11 cellular contexts compared by ENCODE assay signal in the genomic region with DNA sequence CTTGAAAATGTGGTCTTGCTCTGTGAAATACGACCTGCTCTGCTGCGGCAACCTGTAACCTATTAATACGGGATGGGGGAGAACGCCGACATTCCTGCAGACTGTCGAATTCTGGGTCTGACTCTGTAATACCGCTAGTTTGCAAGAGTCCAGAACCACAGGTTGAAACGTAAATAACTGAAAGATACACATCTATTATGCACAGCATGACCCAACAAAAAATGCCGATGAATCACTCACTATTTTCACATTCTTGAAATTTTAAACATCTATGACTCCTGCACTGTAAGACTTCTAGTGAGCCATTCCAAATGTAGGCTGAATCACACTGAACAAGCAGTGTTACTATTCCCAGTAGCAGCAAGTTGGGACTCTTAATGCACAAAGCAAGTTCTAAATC. TPM values are rescaled to one million over a fixed set of nuclear protein-coding genes. Genes with fewer than 3 reads are reported as not detected.
DNase-seq lines count a peak whose midpoint lies in the region; ATAC-seq and TF ChIP-seq lines count a peak whose summit lies in the region.
"Had no signal": no experiment of that assay in that cellular context is flagged by ENCODE, and none has a peak within 500 bp of the region (broad histone marks: within the 10 kb centered on the region; RNA-seq: fewer than 3 reads in every experiment).

No MANE protein-coding gene starts in this region.

- no peak overlapping the region for H3K4me3 ChIP-seq in HCT116 (replicated peaks in 1 of 2; ENCODE audit: low read depth in 1 of 2, low read length in 2 of 2)
- H3K4me3 ChIP-seq in WI38 (ENCODE audit: low read depth, low read length): peak overlapping the region; percentile 34
- H3K4me3 ChIP-seq in skeletal muscle satellite cell (ENCODE audit: low read length): peak overlapping the region; percentile 3
- H3K4me3 ChIP-seq: dorsolateral prefrontal cortex had no signal

- peaks cover 0 to 11% of the 10 kb centered on the region in 2 experiments; a peak in 1 of 4 replicates for H3K4me1 ChIP-seq in HCT116 (ENCODE audit: control insufficient read depth in 1 of 2, insufficient read depth in 2 of 2, low read length in 2 of 2)
- H3K4me1 ChIP-seq in foreskin keratinocyte: peaks cover 27% of the 10 kb centered on the region
- H3K4me1 ChIP-seq in skeletal muscle satellite cell (ENCODE audit: control insufficient read depth, insufficient read depth, low read length): peaks cover 50% of the 10 kb centered on the region

- H2AFZ ChIP-seq in HCT116 (ENCODE audit: low read depth, low read length, poor library complexity, severe bottlenecking): no peak overlapping the region

- H3K9ac ChIP-seq in HCT116 (ENCODE audit: low read length) (no peak overlapping the region), skeletal muscle satellite cell (ENCODE audit: low read depth, low read length) (peak overlapping the region; percentile 82)

- no peak for TF ChIP-seq RAD21 in HCT116 (IDR thresholded peaks at IDR 0.05; ENCODE audit: low read depth)

- RAD21 ChIA-PET in HCT116 (lab: Charles Lee; ENCODE audit: low non-redundant PET in 1 of 2, low total read pairs in 2 of 2, uncharacterized antibody in 2 of 2, unreplicated experiment in 2 of 2): no interaction called here

- TF ChIP-seq CTCF in HCT116 (IDR thresholded peaks at IDR 0.05 in 2 of 3, conservative IDR thresholded peaks at IDR 0.05 in 1 of 3; ENCODE audit: borderline replicate concordance in 1 of 3, insufficient read depth in 1 of 3, low read depth in 2 of 3, low read length in 2 of 3) (no peak), WI38 (IDR thresholded peaks at IDR 0.05; ENCODE audit: low read depth, low read length) (no peak), foreskin keratinocyte (conservative IDR thresholded peaks at IDR 0.05) (no peak)

- H3K9me2 ChIP-seq in HCT116 (ENCODE audit: insufficient read depth): no peaks in the 10 kb centered on the region

- no peak for TF ChIP-seq POLR2A in HCT116 (IDR thresholded peaks at IDR 0.05; ENCODE audit: borderline replicate concordance, extremely low read depth, insufficient read depth, insufficient read length)

- DNase-seq in HCT116 (ENCODE audit: low read depth, low spot score) (no peak), foreskin keratinocyte (peak; percentile 98), NCI-H446 (lab: John Stamatoyannopoulos, UW) (no peak), sciatic nerve (ENCODE audit: low spot score) (no peak), NCI-H526 treated with DMSO at 0.1 percent for 48 hours (lab: John Stamatoyannopoulos, UW) (no peak)
- DNase-seq: activated T-cell treated with anti-CD3 and anti-CD28 coated beads, Interleukin-2, amount 50 U/mL, for 1 hour; dorsolateral prefrontal cortex; NCI-H748 treated with DMSO at 0.1 percent for 48 hours had no signal

- POLR2A ChIA-PET in HCT116 (lab: Charles Lee): no interaction called here

- no peak overlapping the region for H3K27ac ChIP-seq in HCT116 (ENCODE audit: low read depth, low read length)
- peak overlapping the region; percentile 1 for H3K27ac ChIP-seq in foreskin keratinocyte

- H3K27me3 ChIP-seq in HCT116 (ENCODE audit: insufficient read depth, low read length) (no peaks in the 10 kb centered on the region), foreskin keratinocyte (no peaks in the 10 kb centered on the region), skeletal muscle satellite cell (ENCODE audit: control insufficient read depth, insufficient read depth, low read length) (no peaks in the 10 kb centered on the region)
- H3K27me3 ChIP-seq: dorsolateral prefrontal cortex had no signal

- CTCF ChIA-PET in HCT116 (lab: Charles Lee): interaction anchor here (0.8 kb wide), 1 partner anchor 10 kb away, joined by 3 read pairs; no protein-coding TSS in a partner anchor

- H3K9me3 ChIP-seq in HCT116 (ENCODE audit: control insufficient read depth in 1 of 2, insufficient read depth in 1 of 2, low read depth in 1 of 2, low read length in 2 of 2) (no peaks in the 10 kb centered on the region), skeletal muscle satellite cell (replicated peaks; ENCODE audit: low read length) (no peaks in the 10 kb centered on the region)

- H3K36me3 ChIP-seq in HCT116 (ENCODE audit: control insufficient read depth in 1 of 2, insufficient read depth in 2 of 2, low read length in 2 of 2) (peaks cover 14 to 26% of the 10 kb centered on the region in 2 experiments; a peak in 2 of 4 replicates), skeletal muscle satellite cell (ENCODE audit: insufficient read depth, low read length) (peaks cover 43% of the 10 kb centered on the region)

- no peaks in the 10 kb centered on the region for H4K20me1 ChIP-seq in HCT116 (ENCODE audit: insufficient read depth)

- intact Hi-C loops in HCT116 (cut with micrococcal nuclease): no loop called here
- intact Hi-C loops in sciatic nerve (cut with DNase I): no loop called here

- H3K4me2 ChIP-seq in HCT116 (ENCODE audit: low read length) (no peak overlapping the region), skeletal muscle satellite cell (ENCODE audit: low read length) (peak overlapping the region; percentile 73)

- ATAC-seq in HCT116 (peak; percentile 63), foreskin keratinocyte (peak; percentile 89), sciatic nerve (no peak), HG03280 (IDR thresholded peaks at IDR 0.05; ENCODE audit: unreplicated experiment) (no peak)

- BruUV-seq in HCT116 (replicated peaks; lab: Mats Ljungman, UMichigan): no TSS peak

- peaks cover 1% of the 10 kb centered on the region; the same call in 1 of the 2 replicates for H3K79me2 ChIP-seq in HCT116 (ENCODE audit: insufficient read depth, low read length)

TF ChIP-seq in HCT116, 20 proteins besides CTCF, POLR2A, EP300 and RAD21 (continues in another document):
- TF ChIP-seq JUND (IDR thresholded peaks at IDR 0.05): no peak
- TF ChIP-seq, protein P1, sequence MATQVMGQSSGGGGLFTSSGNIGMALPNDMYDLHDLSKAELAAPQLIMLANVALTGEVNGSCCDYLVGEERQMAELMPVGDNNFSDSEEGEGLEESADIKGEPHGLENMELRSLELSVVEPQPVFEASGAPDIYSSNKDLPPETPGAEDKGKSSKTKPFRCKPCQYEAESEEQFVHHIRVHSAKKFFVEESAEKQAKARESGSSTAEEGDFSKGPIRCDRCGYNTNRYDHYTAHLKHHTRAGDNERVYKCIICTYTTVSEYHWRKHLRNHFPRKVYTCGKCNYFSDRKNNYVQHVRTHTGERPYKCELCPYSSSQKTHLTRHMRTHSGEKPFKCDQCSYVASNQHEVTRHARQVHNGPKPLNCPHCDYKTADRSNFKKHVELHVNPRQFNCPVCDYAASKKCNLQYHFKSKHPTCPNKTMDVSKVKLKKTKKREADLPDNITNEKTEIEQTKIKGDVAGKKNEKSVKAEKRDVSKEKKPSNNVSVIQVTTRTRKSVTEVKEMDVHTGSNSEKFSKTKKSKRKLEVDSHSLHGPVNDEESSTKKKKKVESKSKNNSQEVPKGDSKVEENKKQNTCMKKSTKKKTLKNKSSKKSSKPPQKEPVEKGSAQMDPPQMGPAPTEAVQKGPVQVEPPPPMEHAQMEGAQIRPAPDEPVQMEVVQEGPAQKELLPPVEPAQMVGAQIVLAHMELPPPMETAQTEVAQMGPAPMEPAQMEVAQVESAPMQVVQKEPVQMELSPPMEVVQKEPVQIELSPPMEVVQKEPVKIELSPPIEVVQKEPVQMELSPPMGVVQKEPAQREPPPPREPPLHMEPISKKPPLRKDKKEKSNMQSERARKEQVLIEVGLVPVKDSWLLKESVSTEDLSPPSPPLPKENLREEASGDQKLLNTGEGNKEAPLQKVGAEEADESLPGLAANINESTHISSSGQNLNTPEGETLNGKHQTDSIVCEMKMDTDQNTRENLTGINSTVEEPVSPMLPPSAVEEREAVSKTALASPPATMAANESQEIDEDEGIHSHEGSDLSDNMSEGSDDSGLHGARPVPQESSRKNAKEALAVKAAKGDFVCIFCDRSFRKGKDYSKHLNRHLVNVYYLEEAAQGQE (IDR thresholded peaks at IDR 0.05; ENCODE audit: low read depth): no peak
- TF ChIP-seq CEBPB (IDR thresholded peaks at IDR 0.05; ENCODE audit: low read depth): no peak
- TF ChIP-seq ELF1 (IDR thresholded peaks at IDR 0.05; ENCODE audit: borderline replicate concordance, low read depth): no peak
- TF ChIP-seq EZH2phosphoT487 (IDR thresholded peaks at IDR 0.05; ENCODE audit: borderline replicate concordance): no peak
- no peak for TF ChIP-seq CBX3 (IDR thresholded peaks at IDR 0.05; ENCODE audit: low read depth)
- no peak for TF ChIP-seq POLR2AphosphoS5 (IDR thresholded peaks at IDR 0.05; ENCODE audit: low read depth, low read length)
- TF ChIP-seq SP1 (IDR thresholded peaks at IDR 0.05; ENCODE audit: low read depth): no peak
- no peak for TF ChIP-seq ZNF274 (IDR thresholded peaks at IDR 0.05; ENCODE audit: low read depth, low read length)
- TF ChIP-seq SIN3A (IDR thresholded peaks at IDR 0.05; ENCODE audit: low read depth): no peak
- no peak for TF ChIP-seq YY1 (IDR thresholded peaks at IDR 0.05; ENCODE audit: extremely low read depth, insufficient replicate concordance, low read depth, low read length)
- TF ChIP-seq, protein P2, sequence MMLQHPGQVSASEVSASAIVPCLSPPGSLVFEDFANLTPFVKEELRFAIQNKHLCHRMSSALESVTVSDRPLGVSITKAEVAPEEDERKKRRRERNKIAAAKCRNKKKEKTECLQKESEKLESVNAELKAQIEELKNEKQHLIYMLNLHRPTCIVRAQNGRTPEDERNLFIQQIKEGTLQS (IDR thresholded peaks at IDR 0.05): no peak
- TF ChIP-seq, protein P3, sequence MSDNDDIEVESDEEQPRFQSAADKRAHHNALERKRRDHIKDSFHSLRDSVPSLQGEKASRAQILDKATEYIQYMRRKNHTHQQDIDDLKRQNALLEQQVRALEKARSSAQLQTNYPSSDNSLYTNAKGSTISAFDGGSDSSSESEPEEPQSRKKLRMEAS (IDR thresholded peaks at IDR 0.05): no peak
- no peak for TF ChIP-seq EGR1 (IDR thresholded peaks at IDR 0.05; ENCODE audit: low read depth)
- TF ChIP-seq FOSL1 (IDR thresholded peaks at IDR 0.05; ENCODE audit: low read depth): no peak
- no peak for TF ChIP-seq ZFX (IDR thresholded peaks at IDR 0.05)

RNA-seq across cellular contexts. Expression of a gene that starts 20.4 kb away (rescaled TPM):
- total RNA-seq in HCT116 (2021; ENCODE audit: unreplicated experiment): 47.8 TPM
- polyA plus RNA-seq in HCT116 (2012): 20.5 and 22.6 TPM in 2 replicates
- 25.1 and 26.6 TPM in 2 replicates for total RNA-seq in foreskin keratinocyte
- 6.7 and 8.3 TPM in 2 replicates for polyA plus RNA-seq in foreskin keratinocyte
- total RNA-seq in skeletal muscle satellite cell (2012; rRNA removed): 14.2 and 17.3 TPM in 2 replicates
- 76.6 TPM for total RNA-seq in sciatic nerve

RNA-seq across cellular contexts. Expression of a gene that starts 38.2 kb away (rescaled TPM):
- 26.0 TPM for total RNA-seq in HCT116 (2021; ENCODE audit: unreplicated experiment)
- 25.2 and 28.6 TPM in 2 replicates for polyA plus RNA-seq in HCT116 (2012)
- 35.3 and 38.9 TPM in 2 replicates for total RNA-seq in foreskin keratinocyte
- 35.4 and 39.2 TPM in 2 replicates for polyA plus RNA-seq in foreskin keratinocyte
- total RNA-seq in skeletal muscle satellite cell (2012; rRNA removed): 30.9 and 36.0 TPM in 2 replicates
- total RNA-seq in sciatic nerve: 10.1 TPM

RNA-seq across cellular contexts. Expression of a gene that starts 57.8 kb away (rescaled TPM):
- 53.2 TPM for total RNA-seq in HCT116 (2021; ENCODE audit: unreplicated experiment)
- 28.6 and 31.0 TPM in 2 replicates for polyA plus RNA-seq in HCT116 (2012)
- total RNA-seq in foreskin keratinocyte: 35.5 and 41.5 TPM in 2 replicates
- 24.0 and 30.6 TPM in 2 replicates for polyA plus RNA-seq in foreskin keratinocyte
- total RNA-seq in skeletal muscle satellite cell (2012; rRNA removed): 17.5 and 21.0 TPM in 2 replicates
- 18.1 TPM for total RNA-seq in sciatic nerve

Comparison
In these comparisons a context has a peak if more than half of its experiments do, and no peak if none do; other contexts are left out.
1. ATAC-seq: peak in HCT116 (single experiment) and foreskin keratinocyte (single experiment); none in sciatic nerve (single experiment) and HG03280 (single experiment).
2. DNase-seq: peak in foreskin keratinocyte (2 of 2); none in HCT116 (single experiment), NCI-H446 (0 of 2), sciatic nerve (single experiment) and NCI-H526 treated with DMSO at 0.1 percent for 48 hours (single experiment).
3. H3K4me3 ChIP-seq: peak in WI38 (single experiment) and skeletal muscle satellite cell (single experiment); none in HCT116 (0 of 2).